Comparison of ENCODE assay signal across 3 cellular contexts in genomic region chr21:37536616-37537278, GRCh38.
TF ChIP-seq lines count a peak whose summit lies in the region.

No MANE protein-coding gene starts in this region.

TF ChIP-seq in GM23338, 12 proteins besides CTCF, POLR2A, EP300 and RAD21 (continued from another document and continues in another):
- no peak for TF ChIP-seq ZNF462 (CRISPR knock-in tag; IDR thresholded peaks at IDR 0.05)
- TF ChIP-seq ZNF331 (CRISPR knock-in tag; IDR thresholded peaks at IDR 0.05; ENCODE audit: low read depth) = no peak
- TF ChIP-seq ETS1 (IDR thresholded peaks at IDR 0.05) = no peak
- no peak for TF ChIP-seq POLR2AphosphoS5 (IDR thresholded peaks at IDR 0.05; ENCODE audit: low read depth)

TF ChIP-seq in IMR-90, 13 proteins besides CTCF, POLR2A, EP300 and RAD21 (continued from another document):
- no peak for TF ChIP-seq MAZ (IDR thresholded peaks at IDR 0.05; ENCODE audit: borderline replicate concordance, low read depth, low read length)
TF ChIP-seq in IMR-90: peak in this region for 0.

TF ChIP-seq in WTC11, 78 proteins besides CTCF, POLR2A, EP300 and RAD21 (continued from another document):
- TF ChIP-seq USF2 (CRISPR knock-in tag; IDR thresholded peaks at IDR 0.05) (no peak), MXD4 (CRISPR knock-in tag; IDR thresholded peaks at IDR 0.05; ENCODE audit: borderline replicate concordance) (no peak), CDX4 (CRISPR knock-in tag; IDR thresholded peaks at IDR 0.05; ENCODE audit: borderline replicate concordance) (no peak), TEAD1 (CRISPR knock-in tag; IDR thresholded peaks at IDR 0.05) (no peak), AR (CRISPR knock-in tag; IDR thresholded peaks at IDR 0.05) (no peak), RELA (CRISPR knock-in tag; IDR thresholded peaks at IDR 0.05; ENCODE audit: borderline replicate concordance) (no peak), NFE2L1 (CRISPR knock-in tag; IDR thresholded peaks at IDR 0.05) (no peak), SMAD4 (CRISPR knock-in tag; IDR thresholded peaks at IDR 0.05) (no peak), NR1H2 (CRISPR knock-in tag; IDR thresholded peaks at IDR 0.05) (no peak), ZNF232 (CRISPR knock-in tag; IDR thresholded peaks at IDR 0.05) (no peak)
